10 cellular contexts compared by ENCODE assay signal in the genomic region with DNA sequence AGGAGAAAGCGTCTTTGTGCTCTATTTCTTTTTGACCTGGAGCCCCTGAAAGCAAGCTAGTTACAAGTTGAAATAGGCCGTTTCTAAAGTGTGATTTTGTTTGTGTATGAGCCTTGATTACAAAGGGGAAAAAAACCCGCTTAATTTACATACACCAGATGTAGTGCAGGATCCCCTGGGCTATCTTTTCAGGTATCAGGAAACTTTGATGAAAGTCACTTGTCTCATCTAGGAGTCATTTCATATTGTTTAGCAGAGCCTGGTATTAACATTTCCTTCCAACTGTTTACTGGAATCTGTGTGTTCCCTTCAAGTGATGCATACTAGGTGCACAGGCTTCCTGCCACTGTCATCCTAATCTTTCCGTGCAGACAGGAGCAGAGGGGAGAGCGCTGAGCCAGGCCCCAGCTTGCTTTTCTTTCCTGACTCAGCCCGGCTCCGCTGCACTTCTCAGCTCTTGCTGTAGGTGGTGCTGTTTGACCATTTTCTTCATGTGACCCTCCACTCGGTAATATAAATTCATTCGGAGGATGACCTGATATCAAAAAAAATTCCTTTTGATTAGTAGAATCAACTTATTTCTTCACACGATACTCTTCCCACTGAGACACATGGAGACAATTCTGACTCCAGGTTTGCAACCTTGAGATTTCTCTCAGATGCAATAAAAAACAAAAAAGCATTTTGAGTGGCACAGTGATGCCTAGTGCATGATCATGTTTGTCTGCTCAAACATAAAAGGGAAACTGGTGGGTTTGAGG. TPM values are rescaled to one million over a fixed set of nuclear protein-coding genes. Genes with fewer than 3 reads are reported as not detected.
DNase-seq lines count a peak whose midpoint lies in the region; ATAC-seq and TF ChIP-seq lines count a peak whose summit lies in the region.
"Not testable (repeated sequence)": the region's sequence is repeated elsewhere in the genome, so short reads cannot be mapped to it uniquely, and the experiment has no call there.
"Had no signal": no experiment of that assay in that cellular context is flagged by ENCODE, and none has a peak within 500 bp of the region (broad histone marks: within the 10 kb centered on the region; RNA-seq: fewer than 3 reads in every experiment).

No MANE protein-coding gene starts in this region.

- not testable (repeated sequence) for H3K9me3 Mint-ChIP-seq in activated T-cell treated with anti-CD3 and anti-CD28 coated beads, Interleukin-2, amount 50 U/mL, for 4 hours

- H3K27ac ChIP-seq in heart left ventricle; neural cell (ENCODE audit: low read length); aorta (ENCODE audit: low read depth in 1 of 2, low read length in 2 of 2): not testable (repeated sequence)

- not testable (repeated sequence) for H3K36me3 Mint-ChIP-seq in activated T-cell treated with anti-CD3 and anti-CD28 coated beads, Interleukin-2, amount 50 U/mL, for 4 hours (ENCODE audit: insufficient read depth)

- H3K9me3 ChIP-seq in heart left ventricle; neural cell (ENCODE audit: low read length); aorta (ENCODE audit: control insufficient read depth, low read length): not testable (repeated sequence)

- not testable (repeated sequence) for H3K27me3 Mint-ChIP-seq in activated T-cell treated with anti-CD3 and anti-CD28 coated beads, Interleukin-2, amount 50 U/mL, for 4 hours (ENCODE audit: low read depth)

- H3K4me3 Mint-ChIP-seq in activated T-cell treated with anti-CD3 and anti-CD28 coated beads, Interleukin-2, amount 50 U/mL, for 4 hours, result not testable (repeated sequence)

- not testable (repeated sequence) for H3K79me2 ChIP-seq in neural cell (replicated peaks; ENCODE audit: insufficient read depth, low read length)

- H2AFZ ChIP-seq in neural cell (ENCODE audit: low read depth, low read length), result not testable (repeated sequence)

- not testable (repeated sequence) for H3K4me1 ChIP-seq in heart left ventricle; aorta (ENCODE audit: control insufficient read depth in 1 of 2, insufficient read depth in 2 of 2, low read length in 2 of 2)

- H3K36me3 ChIP-seq in heart left ventricle; neural cell (ENCODE audit: insufficient read depth, low read length); aorta (ENCODE audit: control insufficient read depth in 1 of 2, insufficient read depth in 2 of 2, low read length in 1 of 2): not testable (repeated sequence)

- ATAC-seq in GM19043 (IDR thresholded peaks at IDR 0.05; ENCODE audit: low read depth, unreplicated experiment), result peak; percentile 78
- ATAC-seq in GM21723 (IDR thresholded peaks at IDR 0.05; ENCODE audit: unreplicated experiment), result peak; percentile 91
- peak; percentile 78 for ATAC-seq in HG03025 (IDR thresholded peaks at IDR 0.05; ENCODE audit: low FRiP score, unreplicated experiment)
- peak; percentile 84 to 85 for ATAC-seq in activated T-cell treated with anti-CD3 and anti-CD28 coated beads, Interleukin-2, amount 50 U/mL, for 4 hours
- ATAC-seq in heart left ventricle, result peak; percentile 73 to 92 (median 88)
- peak; percentile 94 for ATAC-seq in aorta (ENCODE audit: low FRiP score)

- H3F3A ChIP-seq in neural cell (ENCODE audit: insufficient read depth, low read length, poor library complexity, severe bottlenecking), result not testable (repeated sequence)

- intact Hi-C loops in heart left ventricle (cut with DNase I), result loop anchor here in 1 of 10 donors (10.0 kb wide), 1 partner anchor 222 kb away; no protein-coding TSS in a partner anchor
- intact Hi-C loops in aorta (cut with DNase I), result not testable (repeated sequence)

- peak; percentile 57 for TF ChIP-seq RAD21 in neural cell (conservative IDR thresholded peaks at IDR 0.05)

- not testable (repeated sequence) for H3K27me3 ChIP-seq in heart left ventricle; neural cell (ENCODE audit: insufficient read depth, low read depth, low read length); aorta (ENCODE audit: control insufficient read depth in 1 of 2, insufficient read depth in 2 of 2, low read length in 1 of 2)

- TF ChIP-seq CTCF in LNCAP (IDR thresholded peaks at IDR 0.05), result 0 out of 2 replicates have a peak, but pooled peaks have one; percentile 12
- TF ChIP-seq CTCF in heart left ventricle (IDR thresholded peaks at IDR 0.05), result peak in 10 of 12 donors; percentile 7 to 40 (median 29)
- peak; percentile 64 for TF ChIP-seq CTCF in neural cell (IDR thresholded peaks at IDR 0.05; ENCODE audit: poor library complexity, severe bottlenecking)

- DNase-seq in activated T-cell treated with anti-CD3 and anti-CD28 coated beads, Interleukin-2, amount 50 U/mL, for 4 hours; heart left ventricle; aorta: not testable (repeated sequence)

- not testable (repeated sequence) for H3K4me1 Mint-ChIP-seq in activated T-cell treated with anti-CD3 and anti-CD28 coated beads, Interleukin-2, amount 50 U/mL, for 4 hours (ENCODE audit: low read depth)

- not testable (repeated sequence) for H3K9me2 ChIP-seq in neural cell (ENCODE audit: insufficient read depth, low read length)

- not testable (repeated sequence) for H3K9ac ChIP-seq in neural cell (ENCODE audit: low read length)

- not testable (repeated sequence) for TF ChIP-seq EP300 in neural cell (conservative IDR thresholded peaks at IDR 0.05; ENCODE audit: poor library complexity, severe bottlenecking)

- not testable (repeated sequence) for H3K4me3 ChIP-seq in heart left ventricle; neural cell (ENCODE audit: low read length); aorta (ENCODE audit: low read length in 2 of 2)

- 12 to 23% (median 15%) methylated on average over 4 to 7 of the region's 10 CpGs for WGBS in heart left ventricle, 4 donors
- WGBS in aorta, 2 donors, result 10 to 12% methylated on average over 3 to 4 of the region's 10 CpGs

- not testable (repeated sequence) for H4K20me1 ChIP-seq in neural cell (ENCODE audit: insufficient read depth)

- not testable (repeated sequence) for TF ChIP-seq POLR2A in heart left ventricle (IDR thresholded peaks at IDR 0.05)

- H3K4me2 ChIP-seq in neural cell (ENCODE audit: low read length), result not testable (repeated sequence)

TF ChIP-seq in neural cell, 6 proteins besides CTCF, POLR2A, EP300 and RAD21:
- peak; percentile 60 for TF ChIP-seq SMC3 (conservative IDR thresholded peaks at IDR 0.05; ENCODE audit: poor library complexity)

RNA-seq across cellular contexts. Expression of a gene that starts 14.0 kb away (rescaled TPM):
- total RNA-seq in activated T-cell treated with anti-CD3 and anti-CD28 coated beads, Interleukin-2, amount 50 U/mL, for 4 hours, result not detected
- total RNA-seq in heart left ventricle, result 100 to 1,000 TPM; 144 to 228 (median 177) TPM
- 10 to 100 TPM; 41.4 to 81.7 TPM for polyA plus RNA-seq in heart left ventricle
- not detected in 2 replicates for polyA plus RNA-seq in neural cell
- not detected in 2 replicates for polyA minus RNA-seq in neural cell
- total RNA-seq in aorta, result 100 to 1,000 TPM; 118 to 124 TPM
- polyA plus RNA-seq in aorta, result 10 to 100 TPM; 33.7 to 39.7 TPM

RNA-seq across cellular contexts. Expression of a gene that starts 39.8 kb away (rescaled TPM):
- not detected for total RNA-seq in activated T-cell treated with anti-CD3 and anti-CD28 coated beads, Interleukin-2, amount 50 U/mL, for 4 hours
- total RNA-seq in heart left ventricle, result not detected
- not detected for polyA plus RNA-seq in heart left ventricle
- not detected in 2 replicates for polyA plus RNA-seq in neural cell
- 0.46 TPM in 1 of 2 replicates, not detected in the other for polyA minus RNA-seq in neural cell
- total RNA-seq in aorta, result not detected
- not detected for polyA plus RNA-seq in aorta
- total RNA-seq: Daoy had no signal
- polyA plus RNA-seq: liver had no signal

Comparison
In these comparisons a context has a peak if more than half of its experiments do, and no peak if none do; other contexts are left out.
1. CTCF ChIP-seq: peak in every context shown above with its lines; median percentile 64 in neural cell; 29 in heart left ventricle; 12 in LNCAP.
2. RNA of a gene that starts 14.0 kb away (total RNA-seq): 144 to 228 TPM in heart left ventricle and 118 to 124 TPM in aorta; not detected in activated T-cell treated with anti-CD3 and anti-CD28 coated beads, Interleukin-2, amount 50 U/mL, for 4 hours; every median in the first group is over 100 times any median in the second.
3. Peak in every context shown above with its lines, with median percentiles within 50 percentile points of each other: ATAC-seq.